8 cellular contexts compared by ENCODE assay signal in the genomic region with DNA sequence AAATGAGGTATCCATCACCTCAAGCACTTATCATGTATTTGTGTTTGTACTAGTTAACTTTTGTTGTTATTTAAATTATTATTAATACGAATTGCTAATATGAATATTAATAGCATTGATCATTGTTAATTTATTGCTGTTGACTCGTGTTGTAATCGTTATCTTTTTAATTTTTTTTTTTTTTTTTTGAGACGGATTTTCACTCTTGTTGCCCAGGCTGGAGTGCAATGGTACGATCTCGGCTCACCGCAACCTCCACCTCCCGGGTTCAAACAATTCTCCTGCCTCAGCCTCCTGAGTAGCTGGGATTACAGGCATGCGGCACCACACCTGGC. TPM values are rescaled to one million over a fixed set of nuclear protein-coding genes. Genes with fewer than 3 reads are reported as not detected.
DNase-seq lines count a peak whose midpoint lies in the region; ATAC-seq and TF ChIP-seq lines count a peak whose summit lies in the region.
"Not testable (repeated sequence)": the region's sequence is repeated elsewhere in the genome, so short reads cannot be mapped to it uniquely, and the experiment has no call there.

No MANE protein-coding gene starts in this region.

- not testable (repeated sequence) for H3K9ac ChIP-seq in colonic mucosa (ENCODE audit: low read depth in 2 of 2, low read length in 2 of 2)

- POLR2A ChIA-PET in CD4-positive, alpha-beta T cell (lab: Charles Lee) = interaction anchor here (2.9 to 5.2 kb wide), 3 partner anchors 32 to 48 kb away, joined by 35 to 63 read pairs (median 53); no protein-coding TSS in a partner anchor

- H3K36me3 ChIP-seq in RWPE2 (ENCODE audit: low read depth); colonic mucosa; left ventricle myocardium inferior; neutrophil; transverse colon: not testable (repeated sequence)

- not testable (repeated sequence) for H3K27me3 Mint-ChIP-seq in CD4-positive, alpha-beta T cell; activated T-helper 17 cell treated with anti-CD3 and anti-CD28 coated beads, Interleukin-2, amount 50 U/mL, for 72 hours

- not testable (repeated sequence) for TF ChIP-seq EP300 in transverse colon (IDR thresholded peaks at IDR 0.05; ENCODE audit: low read depth)

- DNase-seq in CD4-positive, alpha-beta T cell; RWPE2 (ENCODE audit: low spot score); colonic mucosa; left ventricle myocardium inferior; stimulated activated effector memory CD8-positive, alpha-beta T cell treated with anti-CD3 and anti-CD28 coated beads, Interleukin-12 subunit alpha, Interleukin-12 subunit beta, amount 100 ng/mL, for 72 hours (ENCODE audit: low spot score in 2 of 2); transverse colon: not testable (repeated sequence)

- H3K4me1 ChIP-seq in RWPE2 (ENCODE audit: insufficient read depth, poor library complexity, severe bottlenecking) = peaks cover 13% of the 10 kb centered on the region
- H3K4me1 ChIP-seq in colonic mucosa = not testable (repeated sequence)
- peaks cover 50% of the 10 kb centered on the region for H3K4me1 ChIP-seq in left ventricle myocardium inferior
- H3K4me1 ChIP-seq in neutrophil (ENCODE audit: control insufficient read depth in 1 of 2, insufficient read depth in 1 of 2, low read depth in 1 of 2, low read length in 1 of 2) = peaks cover 37% of the 10 kb centered on the region in 2 experiments
- peaks cover 22 to 43% (median 33%) of the 10 kb centered on the region in 4 donors for H3K4me1 ChIP-seq in transverse colon

- intact Hi-C loops in CD4-positive, alpha-beta T cell (cut with DNase I, micrococcal nuclease) = loop anchor here in 1 of 2 experiments (10.0 kb wide), 1 partner anchor 192 kb away; a partner anchor contains a TSS
- intact Hi-C loops in colonic mucosa (cut with DNase I); left ventricle myocardium inferior (cut with micrococcal nuclease); transverse colon (cut with DNase I; ENCODE audit: low total_unique reads): not testable (repeated sequence)

- CTCF ChIA-PET in CD4-positive, alpha-beta T cell (lab: Charles Lee) = interaction anchor here (0.8 to 16.9 kb wide), 5 partner anchors 9 to 49 kb away, joined by 3 to 487 read pairs (median 5); no protein-coding TSS in a partner anchor

- TF ChIP-seq POLR2A in transverse colon (IDR thresholded peaks at IDR 0.05) = not testable (repeated sequence)

- not testable (repeated sequence) for H3K4me3 ChIP-seq in RWPE2 (ENCODE audit: severe bottlenecking); colonic mucosa; transverse colon
- H3K4me3 ChIP-seq in left ventricle myocardium inferior = peak overlapping the region; percentile 38
- peak overlapping the region; percentile 57 to 70 for H3K4me3 ChIP-seq in neutrophil (ENCODE audit: low read depth in 1 of 2, low read length in 1 of 2)

- not testable (repeated sequence) for H3K27ac ChIP-seq in CD4-positive, alpha-beta T cell (ENCODE audit: low read depth, low read length)
- H3K27ac ChIP-seq in RWPE2 (ENCODE audit: poor library complexity, severe bottlenecking) (peak overlapping the region; percentile 30), colonic mucosa (peak overlapping the region; percentile 74), left ventricle myocardium inferior (replicated peaks) (peak overlapping the region; percentile 97), neutrophil (peak overlapping the region; percentile 77), transverse colon (peak overlapping the region; percentile 88 to 93 (median 90))

- H3K9me3 ChIP-seq in CD4-positive, alpha-beta T cell (ENCODE audit: control insufficient read depth, low read length); RWPE2 (ENCODE audit: severe bottlenecking); colonic mucosa; left ventricle myocardium inferior (replicated peaks); neutrophil; transverse colon: not testable (repeated sequence)

- not testable (repeated sequence) for ATAC-seq in CD4-positive, alpha-beta T cell (ENCODE audit: poor library complexity); RWPE2 (ENCODE audit: low read depth); activated T-helper 17 cell treated with anti-CD3 and anti-CD28 coated beads, Interleukin-2, amount 50 U/mL, for 72 hours (replicated peaks); stimulated activated effector memory CD8-positive, alpha-beta T cell treated with anti-CD3 and anti-CD28 coated beads, Interleukin-12 subunit alpha, Interleukin-12 subunit beta, amount 100 ng/mL, for 72 hours

- H3K36me3 Mint-ChIP-seq in CD4-positive, alpha-beta T cell (ENCODE audit: low read depth); activated T-helper 17 cell treated with anti-CD3 and anti-CD28 coated beads, Interleukin-2, amount 50 U/mL, for 72 hours (ENCODE audit: low read depth): not testable (repeated sequence)
- peaks cover 37% of the 10 kb centered on the region for H3K36me3 Mint-ChIP-seq in stimulated activated effector memory CD8-positive, alpha-beta T cell treated with anti-CD3 and anti-CD28 coated beads, Interleukin-12 subunit alpha, Interleukin-12 subunit beta, amount 100 ng/mL, for 72 hours

- H3K4me1 Mint-ChIP-seq in CD4-positive, alpha-beta T cell (ENCODE audit: low read depth) = peaks cover 36% of the 10 kb centered on the region
- peaks cover 37% of the 10 kb centered on the region for H3K4me1 Mint-ChIP-seq in activated T-helper 17 cell treated with anti-CD3 and anti-CD28 coated beads, Interleukin-2, amount 50 U/mL, for 72 hours
- H3K4me1 Mint-ChIP-seq in stimulated activated effector memory CD8-positive, alpha-beta T cell treated with anti-CD3 and anti-CD28 coated beads, Interleukin-12 subunit alpha, Interleukin-12 subunit beta, amount 100 ng/mL, for 72 hours = peaks cover 60% of the 10 kb centered on the region

- not testable (repeated sequence) for H3K27me3 ChIP-seq in CD4-positive, alpha-beta T cell (ENCODE audit: control insufficient read depth, insufficient read depth, low read length); RWPE2 (ENCODE audit: insufficient read depth, poor library complexity, severe bottlenecking); colonic mucosa; left ventricle myocardium inferior (ENCODE audit: low read depth); neutrophil; transverse colon

- not testable (repeated sequence) for TF ChIP-seq CTCF in CD4-positive, alpha-beta T cell (IDR thresholded peaks at IDR 0.05); RWPE2 (IDR thresholded peaks at IDR 0.05; ENCODE audit: poor library complexity, severe bottlenecking); colonic mucosa (IDR thresholded peaks at IDR 0.05); left ventricle myocardium inferior (IDR thresholded peaks at IDR 0.05; ENCODE audit: borderline replicate concordance); neutrophil (IDR thresholded peaks at IDR 0.05); transverse colon (IDR thresholded peaks at IDR 0.05)

- H3K27ac Mint-ChIP-seq in CD4-positive, alpha-beta T cell = peak overlapping the region; percentile 72
- H3K27ac Mint-ChIP-seq in activated T-helper 17 cell treated with anti-CD3 and anti-CD28 coated beads, Interleukin-2, amount 50 U/mL, for 72 hours; stimulated activated effector memory CD8-positive, alpha-beta T cell treated with anti-CD3 and anti-CD28 coated beads, Interleukin-12 subunit alpha, Interleukin-12 subunit beta, amount 100 ng/mL, for 72 hours: not testable (repeated sequence)

- not testable (repeated sequence) for H3K9me3 Mint-ChIP-seq in CD4-positive, alpha-beta T cell; activated T-helper 17 cell treated with anti-CD3 and anti-CD28 coated beads, Interleukin-2, amount 50 U/mL, for 72 hours; stimulated activated effector memory CD8-positive, alpha-beta T cell treated with anti-CD3 and anti-CD28 coated beads, Interleukin-12 subunit alpha, Interleukin-12 subunit beta, amount 100 ng/mL, for 72 hours

- not testable (repeated sequence) for H3K4me3 Mint-ChIP-seq in CD4-positive, alpha-beta T cell
- H3K4me3 Mint-ChIP-seq in activated T-helper 17 cell treated with anti-CD3 and anti-CD28 coated beads, Interleukin-2, amount 50 U/mL, for 72 hours = peak overlapping the region; percentile 79
- peak overlapping the region; percentile 78 for H3K4me3 Mint-ChIP-seq in stimulated activated effector memory CD8-positive, alpha-beta T cell treated with anti-CD3 and anti-CD28 coated beads, Interleukin-12 subunit alpha, Interleukin-12 subunit beta, amount 100 ng/mL, for 72 hours

- in situ Hi-C loops in transverse colon (cut with MboI; ENCODE audit: low pct_ligation_motif_present in 1 of 4, low pct_unique_long_range_greater_than_20kb in 1 of 4, low sequenced_read_pairs in 3 of 4) = not testable (repeated sequence)

- WGBS in transverse colon (ENCODE audit: low coverage in 1 of 2), 2 donors = 46 to 68% methylated on average over 3 to 9 of the region's 9 CpGs

RNA-seq across cellular contexts. Expression of a gene that starts 3.3 kb away (rescaled TPM):
- total RNA-seq in CD4-positive, alpha-beta T cell = 10 to 100 TPM; 42.3 to 46.4 TPM
- total RNA-seq in activated T-helper 17 cell treated with anti-CD3 and anti-CD28 coated beads, Interleukin-2, amount 50 U/mL, for 72 hours = 10 to 100 TPM in 1 of 2 donors, 1 to 10 TPM in 1; 8.5 to 12.1 TPM
- 10 to 100 TPM; 26.4 to 40.9 TPM for total RNA-seq in colonic mucosa
- total RNA-seq in left ventricle myocardium inferior = 50.5 TPM
- 10 to 100 TPM; 22.3 to 99.1 (median 43.6) TPM for total RNA-seq in transverse colon

RNA-seq across cellular contexts. Expression of a gene that starts 33.6 kb away (rescaled TPM):
- total RNA-seq in CD4-positive, alpha-beta T cell = 1 to 10 TPM; 1.3 to 1.7 TPM
- total RNA-seq in activated T-helper 17 cell treated with anti-CD3 and anti-CD28 coated beads, Interleukin-2, amount 50 U/mL, for 72 hours = 1 to 10 TPM; 1.1 to 1.2 TPM
- total RNA-seq in colonic mucosa = 10 to 100 TPM; 21.8 to 43.6 TPM
- total RNA-seq in left ventricle myocardium inferior = 29.8 TPM
- total RNA-seq in transverse colon = 10 to 100 TPM; 22.4 to 34.8 (median 28.1) TPM

Comparison
In these comparisons a context has a peak if more than half of its experiments do, and no peak if none do; other contexts are left out.
1. RNA of a gene that starts 33.6 kb away (total RNA-seq): 21.8 to 43.6 TPM in colonic mucosa, 22.4 to 34.8 TPM in transverse colon and 29.8 TPM in left ventricle myocardium inferior (single experiment); 1.3 to 1.7 TPM in CD4-positive, alpha-beta T cell and 1.1 to 1.2 TPM in activated T-helper 17 cell treated with anti-CD3 and anti-CD28 coated beads, Interleukin-2, amount 50 U/mL, for 72 hours; every median in the first group is over 4 times any median in the second.